1 cellular context compared by ENCODE assay signal in the genomic region with DNA sequence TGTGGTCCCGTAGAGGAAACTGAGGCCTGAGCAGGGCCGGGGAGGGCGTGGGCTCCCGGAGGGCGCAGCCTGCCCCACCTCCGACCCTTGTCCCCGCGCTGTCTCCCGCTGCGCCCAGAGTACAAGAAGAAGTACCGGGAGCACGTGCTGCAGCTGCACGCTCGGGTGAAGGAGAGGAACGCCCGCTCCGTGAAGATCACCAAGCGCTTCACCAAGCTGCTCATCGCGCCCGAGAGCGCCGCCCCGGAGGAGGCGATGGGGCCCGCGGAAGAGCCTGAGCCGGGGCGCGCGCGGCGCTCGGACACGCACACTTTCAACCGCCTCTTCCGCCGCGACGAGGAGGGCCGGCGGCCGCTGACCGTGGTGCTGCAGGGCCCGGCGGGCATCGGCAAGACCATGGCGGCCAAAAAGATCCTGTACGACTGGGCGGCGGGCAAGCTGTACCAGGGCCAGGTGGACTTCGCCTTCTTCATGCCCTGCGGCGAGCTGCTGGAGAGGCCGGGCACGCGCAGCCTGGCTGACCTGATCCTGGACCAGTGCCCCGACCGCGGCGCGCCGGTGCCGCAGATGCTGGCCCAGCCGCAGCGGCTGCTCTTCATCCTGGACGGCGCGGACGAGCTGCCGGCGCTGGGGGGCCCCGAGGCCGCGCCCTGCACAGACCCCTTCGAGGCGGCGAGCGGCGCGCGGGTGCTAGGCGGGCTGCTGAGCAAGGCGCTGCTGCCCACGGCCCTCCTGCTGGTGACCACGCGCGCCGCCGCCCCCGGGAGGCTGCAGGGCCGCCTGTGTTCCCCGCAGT.
TF ChIP-seq lines count a peak whose summit lies in the region.

No MANE protein-coding gene starts in this region.

TF ChIP-seq in HepG2, 621 proteins besides CTCF, POLR2A, EP300 and RAD21 (continues in another document):
- TF ChIP-seq, protein P1, sequence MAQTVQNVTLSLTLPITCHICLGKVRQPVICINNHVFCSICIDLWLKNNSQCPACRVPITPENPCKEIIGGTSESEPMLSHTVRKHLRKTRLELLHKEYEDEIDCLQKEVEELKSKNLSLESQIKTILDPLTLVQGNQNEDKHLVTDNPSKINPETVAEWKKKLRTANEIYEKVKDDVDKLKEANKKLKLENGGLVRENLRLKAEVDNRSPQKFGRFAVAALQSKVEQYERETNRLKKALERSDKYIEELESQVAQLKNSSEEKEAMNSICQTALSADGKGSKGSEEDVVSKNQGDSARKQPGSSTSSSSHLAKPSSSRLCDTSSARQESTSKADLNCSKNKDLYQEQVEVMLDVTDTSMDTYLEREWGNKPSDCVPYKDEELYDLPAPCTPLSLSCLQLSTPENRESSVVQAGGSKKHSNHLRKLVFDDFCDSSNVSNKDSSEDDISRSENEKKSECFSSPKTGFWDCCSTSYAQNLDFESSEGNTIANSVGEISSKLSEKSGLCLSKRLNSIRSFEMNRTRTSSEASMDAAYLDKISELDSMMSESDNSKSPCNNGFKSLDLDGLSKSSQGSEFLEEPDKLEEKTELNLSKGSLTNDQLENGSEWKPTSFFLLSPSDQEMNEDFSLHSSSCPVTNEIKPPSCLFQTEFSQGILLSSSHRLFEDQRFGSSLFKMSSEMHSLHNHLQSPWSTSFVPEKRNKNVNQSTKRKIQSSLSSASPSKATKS (CRISPR knock-in tag; IDR thresholded peaks at IDR 0.05), result no peak
- TF ChIP-seq REST (IDR thresholded peaks at IDR 0.05; ENCODE audit: borderline replicate concordance in 1 of 2, low read depth in 1 of 2, low read length in 2 of 2) (peak; percentile 71 to 89), BHLHE40 (IDR thresholded peaks at IDR 0.05; ENCODE audit: low read length) (no peak), XBP1 (CRISPR knock-in tag; IDR thresholded peaks at IDR 0.05) (no peak), HES4 (CRISPR knock-in tag; IDR thresholded peaks at IDR 0.05; ENCODE audit: borderline replicate concordance) (no peak), ZNF780A (CRISPR knock-in tag; IDR thresholded peaks at IDR 0.05) (no peak), IRX3 (CRISPR knock-in tag; IDR thresholded peaks at IDR 0.05; ENCODE audit: borderline replicate concordance, low read depth) (no peak), NFE2L2 (IDR thresholded peaks at IDR 0.05; ENCODE audit: low read length) (no peak), FIP1L1 (IDR thresholded peaks at IDR 0.05; ENCODE audit: borderline replicate concordance, insufficient read depth, low read depth, low read length) (no peak), NKX3-1 (CRISPR knock-in tag; IDR thresholded peaks at IDR 0.05) (peak; percentile 31; the same call in 1 of the 2 replicates), HNRNPLL (IDR thresholded peaks at IDR 0.05; ENCODE audit: low read depth, low read length, poor library complexity, severe bottlenecking) (peak; percentile 30), E2F2 (CRISPR knock-in tag; IDR thresholded peaks at IDR 0.05; ENCODE audit: borderline replicate concordance) (no peak), RELA (CRISPR knock-in tag; IDR thresholded peaks at IDR 0.05) (no peak), ZNF256 (CRISPR knock-in tag; conservative IDR thresholded peaks at IDR 0.05) (no peak), AGO1 (IDR thresholded peaks at IDR 0.05; ENCODE audit: low read depth, low read length, poor library complexity, severe bottlenecking) (peak; percentile 11), ZNF3 (CRISPR knock-in tag; IDR thresholded peaks at IDR 0.05) (no peak), HNRNPL (IDR thresholded peaks at IDR 0.05; ENCODE audit: low read depth, low read length) (0 out of 2 replicates have a peak, but pooled peaks have one; percentile 24), ZFP1 (CRISPR knock-in tag; IDR thresholded peaks at IDR 0.05) (no peak), ZBTB46 (CRISPR knock-in tag; IDR thresholded peaks at IDR 0.05; ENCODE audit: borderline replicate concordance) (no peak), FOXA3 (CRISPR knock-in tag; IDR thresholded peaks at IDR 0.05) (no peak), ZFP91 (CRISPR knock-in tag; IDR thresholded peaks at IDR 0.05; ENCODE audit: borderline replicate concordance) (no peak), ZBTB20 (CRISPR knock-in tag; IDR thresholded peaks at IDR 0.05; ENCODE audit: borderline replicate concordance, low read depth) (no peak), ZNF800 (CRISPR knock-in tag; IDR thresholded peaks at IDR 0.05) (peak; percentile 97), ZNF777 (CRISPR knock-in tag; IDR thresholded peaks at IDR 0.05) (peak; percentile 82), MTF1 (CRISPR knock-in tag; IDR thresholded peaks at IDR 0.05) (no peak), ZFX (CRISPR knock-in tag; IDR thresholded peaks at IDR 0.05; ENCODE audit: low read depth) (no peak), FOXC1 (CRISPR knock-in tag; IDR thresholded peaks at IDR 0.05; ENCODE audit: borderline replicate concordance) (no peak), NFE2L1 (CRISPR knock-in tag; IDR thresholded peaks at IDR 0.05; ENCODE audit: borderline replicate concordance) (no peak), ZNF749 (CRISPR knock-in tag; IDR thresholded peaks at IDR 0.05; ENCODE audit: borderline replicate concordance) (no peak), STAT5B (CRISPR knock-in tag; IDR thresholded peaks at IDR 0.05) (no peak), TAF15 (IDR thresholded peaks at IDR 0.05; ENCODE audit: low read depth, low read length, poor library complexity, severe bottlenecking) (no peak)
- TF ChIP-seq, protein P2, sequence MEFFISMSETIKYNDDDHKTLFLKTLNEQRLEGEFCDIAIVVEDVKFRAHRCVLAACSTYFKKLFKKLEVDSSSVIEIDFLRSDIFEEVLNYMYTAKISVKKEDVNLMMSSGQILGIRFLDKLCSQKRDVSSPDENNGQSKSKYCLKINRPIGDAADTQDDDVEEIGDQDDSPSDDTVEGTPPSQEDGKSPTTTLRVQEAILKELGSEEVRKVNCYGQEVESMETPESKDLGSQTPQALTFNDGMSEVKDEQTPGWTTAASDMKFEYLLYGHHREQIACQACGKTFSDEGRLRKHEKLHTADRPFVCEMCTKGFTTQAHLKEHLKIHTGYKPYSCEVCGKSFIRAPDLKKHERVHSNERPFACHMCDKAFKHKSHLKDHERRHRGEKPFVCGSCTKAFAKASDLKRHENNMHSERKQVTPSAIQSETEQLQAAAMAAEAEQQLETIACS (CRISPR knock-in tag; IDR thresholded peaks at IDR 0.05), result peak; percentile 76
- TF ChIP-seq, protein P3, sequence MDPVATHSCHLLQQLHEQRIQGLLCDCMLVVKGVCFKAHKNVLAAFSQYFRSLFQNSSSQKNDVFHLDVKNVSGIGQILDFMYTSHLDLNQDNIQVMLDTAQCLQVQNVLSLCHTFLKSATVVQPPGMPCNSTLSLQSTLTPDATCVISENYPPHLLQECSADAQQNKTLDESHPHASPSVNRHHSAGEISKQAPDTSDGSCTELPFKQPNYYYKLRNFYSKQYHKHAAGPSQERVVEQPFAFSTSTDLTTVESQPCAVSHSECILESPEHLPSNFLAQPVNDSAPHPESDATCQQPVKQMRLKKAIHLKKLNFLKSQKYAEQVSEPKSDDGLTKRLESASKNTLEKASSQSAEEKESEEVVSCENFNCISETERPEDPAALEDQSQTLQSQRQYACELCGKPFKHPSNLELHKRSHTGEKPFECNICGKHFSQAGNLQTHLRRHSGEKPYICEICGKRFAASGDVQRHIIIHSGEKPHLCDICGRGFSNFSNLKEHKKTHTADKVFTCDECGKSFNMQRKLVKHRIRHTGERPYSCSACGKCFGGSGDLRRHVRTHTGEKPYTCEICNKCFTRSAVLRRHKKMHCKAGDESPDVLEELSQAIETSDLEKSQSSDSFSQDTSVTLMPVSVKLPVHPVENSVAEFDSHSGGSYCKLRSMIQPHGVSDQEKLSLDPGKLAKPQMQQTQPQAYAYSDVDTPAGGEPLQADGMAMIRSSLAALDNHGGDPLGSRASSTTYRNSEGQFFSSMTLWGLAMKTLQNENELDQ (CRISPR knock-in tag; IDR thresholded peaks at IDR 0.05; ENCODE audit: borderline replicate concordance), result no peak
- TF ChIP-seq, protein P4, sequence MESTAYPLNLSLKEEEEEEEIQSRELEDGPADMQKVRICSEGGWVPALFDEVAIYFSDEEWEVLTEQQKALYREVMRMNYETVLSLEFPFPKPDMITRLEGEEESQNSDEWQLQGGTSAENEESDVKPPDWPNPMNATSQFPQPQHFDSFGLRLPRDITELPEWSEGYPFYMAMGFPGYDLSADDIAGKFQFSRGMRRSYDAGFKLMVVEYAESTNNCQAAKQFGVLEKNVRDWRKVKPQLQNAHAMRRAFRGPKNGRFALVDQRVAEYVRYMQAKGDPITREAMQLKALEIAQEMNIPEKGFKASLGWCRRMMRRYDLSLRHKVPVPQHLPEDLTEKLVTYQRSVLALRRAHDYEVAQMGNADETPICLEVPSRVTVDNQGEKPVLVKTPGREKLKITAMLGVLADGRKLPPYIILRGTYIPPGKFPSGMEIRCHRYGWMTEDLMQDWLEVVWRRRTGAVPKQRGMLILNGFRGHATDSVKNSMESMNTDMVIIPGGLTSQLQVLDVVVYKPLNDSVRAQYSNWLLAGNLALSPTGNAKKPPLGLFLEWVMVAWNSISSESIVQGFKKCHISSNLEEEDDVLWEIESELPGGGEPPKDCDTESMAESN (CRISPR knock-in tag; conservative IDR thresholded peaks at IDR 0.05), result no peak
- TF ChIP-seq, protein P5, sequence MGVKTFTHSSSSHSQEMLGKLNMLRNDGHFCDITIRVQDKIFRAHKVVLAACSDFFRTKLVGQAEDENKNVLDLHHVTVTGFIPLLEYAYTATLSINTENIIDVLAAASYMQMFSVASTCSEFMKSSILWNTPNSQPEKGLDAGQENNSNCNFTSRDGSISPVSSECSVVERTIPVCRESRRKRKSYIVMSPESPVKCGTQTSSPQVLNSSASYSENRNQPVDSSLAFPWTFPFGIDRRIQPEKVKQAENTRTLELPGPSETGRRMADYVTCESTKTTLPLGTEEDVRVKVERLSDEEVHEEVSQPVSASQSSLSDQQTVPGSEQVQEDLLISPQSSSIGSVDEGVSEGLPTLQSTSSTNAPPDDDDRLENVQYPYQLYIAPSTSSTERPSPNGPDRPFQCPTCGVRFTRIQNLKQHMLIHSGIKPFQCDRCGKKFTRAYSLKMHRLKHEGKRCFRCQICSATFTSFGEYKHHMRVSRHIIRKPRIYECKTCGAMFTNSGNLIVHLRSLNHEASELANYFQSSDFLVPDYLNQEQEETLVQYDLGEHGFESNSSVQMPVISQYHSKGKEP (CRISPR knock-in tag; IDR thresholded peaks at IDR 0.05), result no peak
